In genomic region chr16:4376126-4376819, GRCh38 we compare ENCODE assay signal across 9 cellular contexts. TPM values are rescaled to one million over a fixed set of nuclear protein-coding genes. Genes with fewer than 3 reads are reported as not detected.
DNase-seq lines count a peak whose midpoint lies in the region; ATAC-seq lines count a peak whose summit lies in the region.
"Had no signal": no experiment of that assay in that cellular context is flagged by ENCODE, and none has a peak within 500 bp of the region (broad histone marks: within the 10 kb centered on the region; RNA-seq: fewer than 3 reads in every experiment).

No MANE protein-coding gene starts in this region.

- DNase-seq in amygdala (lab: John Stamatoyannopoulos, UW) (peak in 52 of 56 donors; percentile 27 to 92 (median 71)), left cardiac atrium (peak; percentile 93), pons (ENCODE audit: low spot score) (peak; percentile 64), NCI-H1694 (lab: John Stamatoyannopoulos, UW) (no peak)
- DNase-seq: effector CD4-positive, alpha-beta T cell had no signal

- H3K9ac ChIP-seq in BLaER1: peak overlapping the region; percentile 8; the same call in 1 of the 2 replicates

- intact Hi-C loops in left cardiac atrium (cut with DNase I): no loop called here

- H3K4me2 ChIP-seq in BLaER1: peak overlapping the region; percentile 45

- no peak overlapping the region for H3K4me3 ChIP-seq in BLaER1

- H3K27me3 ChIP-seq in BLaER1: no peaks in the 10 kb centered on the region

- no peaks in the 10 kb centered on the region for H3K36me3 Mint-ChIP-seq in activated T-helper 17 cell treated with anti-CD3 and anti-CD28 coated beads, Interleukin-2, amount 50 U/mL, for 72 hours (ENCODE audit: low read depth)

- ATAC-seq in left cardiac atrium (peak; percentile 60 to 66), GM19328 (IDR thresholded peaks at IDR 0.05; ENCODE audit: unreplicated experiment) (no peak), HG03520 (IDR thresholded peaks at IDR 0.05; ENCODE audit: unreplicated experiment) (no peak)
- no peak for ATAC-seq in activated T-helper 17 cell treated with anti-CD3 and anti-CD28 coated beads, Interleukin-2, amount 50 U/mL, for 72 hours (replicated peaks)

- no peaks in the 10 kb centered on the region for H3K9me3 Mint-ChIP-seq in activated T-helper 17 cell treated with anti-CD3 and anti-CD28 coated beads, Interleukin-2, amount 50 U/mL, for 72 hours

- peaks cover 86% of the 10 kb centered on the region for H3K4me1 ChIP-seq in BLaER1

- H3K36me3 ChIP-seq in BLaER1: peaks cover 44% of the 10 kb centered on the region

- peaks cover 99% of the 10 kb centered on the region for H4K20me1 ChIP-seq in BLaER1

- no peaks in the 10 kb centered on the region for H3K4me1 Mint-ChIP-seq in activated T-helper 17 cell treated with anti-CD3 and anti-CD28 coated beads, Interleukin-2, amount 50 U/mL, for 72 hours

- H3K27ac ChIP-seq in BLaER1: no peak overlapping the region

- no peak overlapping the region for H3K4me3 Mint-ChIP-seq in activated T-helper 17 cell treated with anti-CD3 and anti-CD28 coated beads, Interleukin-2, amount 50 U/mL, for 72 hours

- H3K27me3 Mint-ChIP-seq in activated T-helper 17 cell treated with anti-CD3 and anti-CD28 coated beads, Interleukin-2, amount 50 U/mL, for 72 hours: no peaks in the 10 kb centered on the region

- no peak overlapping the region for H3K27ac Mint-ChIP-seq in activated T-helper 17 cell treated with anti-CD3 and anti-CD28 coated beads, Interleukin-2, amount 50 U/mL, for 72 hours

- no peaks in the 10 kb centered on the region for H3K9me3 ChIP-seq in BLaER1

RNA-seq across cellular contexts. Expression of gene VASN, which starts 4.6 kb away (rescaled TPM):
- total RNA-seq in left cardiac atrium: 10 to 100 TPM; 10.6 to 20.0 TPM
- total RNA-seq in activated T-helper 17 cell treated with anti-CD3 and anti-CD28 coated beads, Interleukin-2, amount 50 U/mL, for 72 hours: under 1 TPM; 0.11 to 0.29 TPM

RNA-seq across cellular contexts. Expression of gene PAM16, which starts 25.2 kb away (rescaled TPM):
- 10 to 100 TPM; 51.0 to 64.3 TPM for total RNA-seq in left cardiac atrium
- total RNA-seq in activated T-helper 17 cell treated with anti-CD3 and anti-CD28 coated beads, Interleukin-2, amount 50 U/mL, for 72 hours: 10 to 100 TPM; 40.4 to 74.7 TPM

RNA-seq across cellular contexts. Expression of gene CORO7, which starts 40.1 kb away (rescaled TPM):
- total RNA-seq in left cardiac atrium: 10 to 100 TPM; 15.6 to 19.5 TPM
- total RNA-seq in activated T-helper 17 cell treated with anti-CD3 and anti-CD28 coated beads, Interleukin-2, amount 50 U/mL, for 72 hours: 100 to 1,000 TPM in 1 of 2 donors, 10 to 100 TPM in 1; 82.6 to 114 TPM

RNA-seq across cellular contexts. Expression of gene DNAJA3, which starts 49.4 kb away (rescaled TPM):
- total RNA-seq in left cardiac atrium: 10 to 100 TPM; 44.6 to 48.3 TPM
- total RNA-seq in activated T-helper 17 cell treated with anti-CD3 and anti-CD28 coated beads, Interleukin-2, amount 50 U/mL, for 72 hours: 10 to 100 TPM; 50.3 to 81.1 TPM

Comparison
In these comparisons a context has a peak if more than half of its experiments do, and no peak if none do; other contexts are left out.
1. ATAC-seq: peak in left cardiac atrium (2 of 2); none in activated T-helper 17 cell treated with anti-CD3 and anti-CD28 coated beads, Interleukin-2, amount 50 U/mL, for 72 hours (single experiment), GM19328 (single experiment) and HG03520 (single experiment).
2. RNA of gene VASN, which starts 4.6 kb away (total RNA-seq): 10.6 to 20.0 TPM in left cardiac atrium; 0.11 to 0.29 TPM in activated T-helper 17 cell treated with anti-CD3 and anti-CD28 coated beads, Interleukin-2, amount 50 U/mL, for 72 hours; every median in the first group is over 4 times any median in the second.
3. RNA of gene CORO7, which starts 40.1 kb away (total RNA-seq): 82.6 to 114 TPM in activated T-helper 17 cell treated with anti-CD3 and anti-CD28 coated beads, Interleukin-2, amount 50 U/mL, for 72 hours; 15.6 to 19.5 TPM in left cardiac atrium; every median in the first group is over 4 times any median in the second.